8 cellular contexts compared by ENCODE assay signal in the genomic region with DNA sequence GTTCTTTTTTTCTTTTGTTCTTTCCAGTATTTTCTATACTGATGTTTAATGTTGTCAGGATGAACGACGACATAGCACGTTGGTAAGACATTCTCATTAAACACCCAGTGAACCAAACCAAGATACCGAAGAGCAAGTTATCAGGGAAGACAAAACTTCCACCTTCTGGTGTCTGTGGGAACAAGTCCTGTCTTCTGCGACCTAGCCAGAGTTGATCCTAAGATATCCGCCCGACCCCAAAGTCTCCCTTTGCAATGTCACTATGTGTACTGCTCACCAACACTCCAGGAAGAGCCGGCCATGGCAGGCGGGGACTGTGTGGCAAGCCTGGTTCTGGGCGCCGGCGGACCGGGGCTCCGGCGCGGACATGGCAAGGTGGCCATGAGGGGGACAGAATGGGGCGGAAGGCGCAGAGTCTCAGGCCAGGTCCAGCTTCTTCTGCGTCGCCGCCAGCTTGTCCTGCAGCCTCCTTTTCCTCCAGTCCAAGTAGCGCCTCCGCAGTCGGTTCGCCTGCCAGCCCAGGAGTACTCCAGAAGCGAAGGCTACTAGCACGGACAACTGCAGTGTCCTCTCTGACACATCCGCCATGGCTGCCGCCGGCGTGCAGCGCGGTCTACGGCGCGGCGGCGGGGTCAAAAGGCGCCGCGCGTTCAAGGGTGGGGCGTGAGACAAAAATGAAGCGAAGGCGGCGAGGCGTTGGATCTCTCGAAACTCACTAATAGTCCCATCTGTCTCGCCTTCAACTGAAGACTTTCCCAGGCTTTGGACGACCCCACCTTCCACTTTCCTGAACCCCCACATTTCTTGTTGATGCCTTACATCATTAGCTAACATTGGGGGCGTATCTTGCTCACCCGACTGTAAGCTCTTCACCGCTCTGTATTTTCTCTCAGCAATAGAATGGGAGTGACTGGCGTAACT. TPM values are rescaled to one million over a fixed set of nuclear protein-coding genes. Genes with fewer than 3 reads are reported as not detected.
DNase-seq lines count a peak whose midpoint lies in the region; ATAC-seq and TF ChIP-seq lines count a peak whose summit lies in the region.

A gene with protein sequence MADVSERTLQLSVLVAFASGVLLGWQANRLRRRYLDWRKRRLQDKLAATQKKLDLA (minus strand): TSS at position 610 of the 921 bp plus-strand sequence. CDS start 22 bp downstream, at position 588.

- H3K27me3 ChIP-seq in colonic mucosa, result no peaks in the 10 kb centered on the region

- no peak for TF ChIP-seq CTCF in colonic mucosa (IDR thresholded peaks at IDR 0.05)

- no peaks in the 10 kb centered on the region for H3K4me1 ChIP-seq in colonic mucosa

- H3K4me3 ChIP-seq in colonic mucosa, result peak within 1 kb of the TSS; percentile 74

- H3K9ac ChIP-seq in colonic mucosa (ENCODE audit: low read depth in 2 of 2, low read length in 2 of 2), result peak within 1 kb of the TSS; percentile 66 to 69

- intact Hi-C loops in colonic mucosa (cut with DNase I), result no loop called here

- no peaks in the 10 kb centered on the region for H3K36me3 ChIP-seq in colonic mucosa

- ATAC-seq in GM19025 (IDR thresholded peaks at IDR 0.05; ENCODE audit: low read depth, unreplicated experiment) (peak; percentile 92), HG03280 (IDR thresholded peaks at IDR 0.05; ENCODE audit: unreplicated experiment) (peak; percentile 85)

- H3K27ac ChIP-seq in colonic mucosa, result peak within 1 kb of the TSS; percentile 35

- DNase-seq in AML-193 (lab: John Stamatoyannopoulos, UW) (peak; percentile 42 to 70), NCI-H510A treated with DMSO at 0.1 percent for 48 hours (lab: John Stamatoyannopoulos, UW) (peak; percentile 67), colonic mucosa (peak; percentile 82), left kidney (ENCODE audit: low read depth, low spot score) (peak; percentile 90)
- peak; percentile 68 for DNase-seq in activated CD4-positive, alpha-beta T cell treated with anti-CD3 and anti-CD28 coated beads for 48 hours
- DNase-seq in stimulated activated CD4-positive, alpha-beta T cell treated with anti-CD3 and anti-CD28 coated beads, Interleukin-2, amount 100 ng/mL, for 24 hours, result peak; percentile 68 to 75

- no peaks in the 10 kb centered on the region for H3K9me3 ChIP-seq in colonic mucosa

RNA-seq across cellular contexts. Expression of the gene that starts here (rescaled TPM):
- total RNA-seq in colonic mucosa, result 100 to 1,000 TPM in 1 of 2 donors, 10 to 100 TPM in 1; 46.4 to 110 TPM

Comparison
In these comparisons a context has a peak if more than half of its experiments do, and no peak if none do; other contexts are left out.
1. Peak in every context shown above with its lines: DNase-seq, ATAC-seq, H3K4me3 ChIP-seq and H3K27ac ChIP-seq.